In genomic region chr5:178153530-178154340, GRCh38 we compare ENCODE assay signal across 1 cellular context.
TF ChIP-seq lines count a peak whose summit lies in the region.

Gene NHP2, minus strand, starts transcription at chr5:178153885. Its CDS starts 68 bp downstream, at chr5:178153817.

TF ChIP-seq in SK-N-SH, 30 proteins besides CTCF, POLR2A, EP300 and RAD21 (continued from another document):
- no peak for TF ChIP-seq USF2 (IDR thresholded peaks at IDR 0.05; ENCODE audit: borderline replicate concordance, low read depth, low read length)
- TF ChIP-seq JUND (IDR thresholded peaks at IDR 0.05), result no peak
- 0 out of 2 replicates have a peak, but pooled peaks have one; percentile 26 for TF ChIP-seq YY1 (IDR thresholded peaks at IDR 0.05; ENCODE audit: low read depth)
- no peak; the same call in 1 of the 2 replicates for TF ChIP-seq TAF1 (IDR thresholded peaks at IDR 0.05; ENCODE audit: borderline replicate concordance, low read depth, low read length)
- peak; percentile 78 for TF ChIP-seq RFX5 (IDR thresholded peaks at IDR 0.05; ENCODE audit: low read length)
- TF ChIP-seq FOXJ3 (CRISPR knock-in tag; IDR thresholded peaks at IDR 0.05), result no peak
- TF ChIP-seq, protein P1, sequence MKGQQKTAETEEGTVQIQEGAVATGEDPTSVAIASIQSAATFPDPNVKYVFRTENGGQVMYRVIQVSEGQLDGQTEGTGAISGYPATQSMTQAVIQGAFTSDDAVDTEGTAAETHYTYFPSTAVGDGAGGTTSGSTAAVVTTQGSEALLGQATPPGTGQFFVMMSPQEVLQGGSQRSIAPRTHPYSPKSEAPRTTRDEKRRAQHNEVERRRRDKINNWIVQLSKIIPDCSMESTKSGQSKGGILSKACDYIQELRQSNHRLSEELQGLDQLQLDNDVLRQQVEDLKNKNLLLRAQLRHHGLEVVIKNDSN (IDR thresholded peaks at IDR 0.05; ENCODE audit: borderline replicate concordance, low read depth), result peak; percentile 54; the same call in 1 of the 2 replicates
- peak; percentile 81 for TF ChIP-seq ELF1 (IDR thresholded peaks at IDR 0.05)
- TF ChIP-seq TEAD4 (IDR thresholded peaks at IDR 0.05; ENCODE audit: borderline replicate concordance, insufficient read depth), result no peak
- peak; percentile 81 for TF ChIP-seq GABPA (IDR thresholded peaks at IDR 0.05; ENCODE audit: low read depth)
TF ChIP-seq in SK-N-SH: peak in this region for 15.
